26 cellular contexts compared by ENCODE assay signal in the genomic region with DNA sequence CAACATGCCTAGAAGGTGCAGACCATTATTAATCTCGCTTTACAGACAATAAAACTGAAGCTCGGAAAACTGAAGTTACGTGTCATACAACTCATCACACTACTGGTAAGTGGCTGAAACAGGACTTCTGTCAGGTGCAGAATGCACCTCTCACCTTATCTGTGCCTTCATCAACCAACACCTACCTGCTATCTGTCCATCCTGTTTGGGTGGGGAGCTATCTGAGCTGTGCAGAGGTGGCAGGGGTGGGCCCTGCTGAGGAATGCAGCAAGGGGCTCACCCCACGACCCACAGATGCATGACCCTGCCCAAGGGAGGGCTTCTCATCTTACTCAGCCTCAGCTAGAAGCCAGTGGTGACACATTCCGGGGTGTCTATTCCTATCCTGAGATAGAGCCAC.
"Had no signal": no experiment of that assay in that cellular context is flagged by ENCODE, and none has a peak within 500 bp of the region (broad histone marks: within the 10 kb centered on the region; RNA-seq: fewer than 3 reads in every experiment).

No MANE protein-coding gene starts in this region.

- H3K27me3 Mint-ChIP-seq: activated naive CD8-positive, alpha-beta T cell treated with anti-CD3 and anti-CD28 coated beads for 36 hours had no signal

- H3K27me3 ChIP-seq: adrenal gland, body of pancreas, right lobe of liver, stomach, thyroid gland had no signal

- H3K27ac ChIP-seq: adrenal gland, body of pancreas, right lobe of liver, stomach, thyroid gland had no signal

- H3K4me3 ChIP-seq: adrenal gland, body of pancreas, right lobe of liver, stomach, thyroid gland had no signal

- H3K36me3 Mint-ChIP-seq: activated naive CD8-positive, alpha-beta T cell treated with anti-CD3 and anti-CD28 coated beads for 36 hours; immature natural killer cell; natural killer cell; stimulated activated effector memory CD8-positive, alpha-beta T cell treated with anti-CD3 and anti-CD28 coated beads, Interleukin-12 subunit alpha, Interleukin-12 subunit beta, amount 100 ng/mL, for 72 hours; T-cell had no signal

- H3K4me1 Mint-ChIP-seq: activated naive CD8-positive, alpha-beta T cell treated with anti-CD3 and anti-CD28 coated beads for 36 hours; immature natural killer cell; natural killer cell; stimulated activated effector memory CD8-positive, alpha-beta T cell treated with anti-CD3 and anti-CD28 coated beads, Interleukin-12 subunit alpha, Interleukin-12 subunit beta, amount 100 ng/mL, for 72 hours; T-cell had no signal

- H3K36me3 ChIP-seq: adrenal gland, right lobe of liver, stomach, thyroid gland had no signal

- H3K27ac Mint-ChIP-seq: activated naive CD4-positive, alpha-beta T cell treated with anti-CD3 and anti-CD28 coated beads for 36 hours; activated naive CD8-positive, alpha-beta T cell treated with anti-CD3 and anti-CD28 coated beads for 36 hours; immature natural killer cell; natural killer cell; progenitor cell of endocrine pancreas; stimulated activated effector memory CD8-positive, alpha-beta T cell treated with anti-CD3 and anti-CD28 coated beads, Interleukin-12 subunit alpha, Interleukin-12 subunit beta, amount 100 ng/mL, for 72 hours; T-cell; T-helper 2 cell treated with Interferon-gamma antibody and Interleukin-4, amounts not matched to agents 5 μg/mL and 100 μg/mL, for 36 hours had no signal

- DNase-seq: activated CD4-positive, alpha-beta T cell treated with anti-CD3 and anti-CD28 coated beads for 4 hours; activated CD4-positive, alpha-beta T cell treated with anti-CD3 and anti-CD28 coated beads, Interleukin-2, amount 50 U/mL, for 4 hours; activated CD8-positive, alpha-beta memory T cell treated with anti-CD3 and anti-CD28 coated beads for 24 hours; activated effector memory CD4-positive, alpha-beta T cell treated with anti-CD3 and anti-CD28 coated beads, Interleukin-2, amount 50 U/mL, for 16 hours; activated naive CD4-positive, alpha-beta T cell treated with anti-CD3 and anti-CD28 coated beads for 36 hours; activated naive CD8-positive, alpha-beta T cell treated with anti-CD3 and anti-CD28 coated beads for 36 hours; adrenal gland; aorta; body of pancreas; cortex of kidney; effector memory CD8-positive, alpha-beta T cell; head of caudate nucleus; hypothalamus; immature natural killer cell; kidney; left colon; midbrain; natural killer cell; right lobe of liver; stimulated activated CD4-positive, alpha-beta T cell treated with anti-CD3 and anti-CD28 coated beads, Interleukin-4, amount 100 ng/mL, for 24 hours; stomach; T-cell; thyroid gland had no signal

- ATAC-seq: body of pancreas; effector memory CD8-positive, alpha-beta T cell; left colon; natural killer cell; right lobe of liver; stimulated activated effector memory CD8-positive, alpha-beta T cell treated with anti-CD3 and anti-CD28 coated beads, Interleukin-12 subunit alpha, Interleukin-12 subunit beta, amount 100 ng/mL, for 72 hours; T-cell had no signal

- H3K9me3 ChIP-seq: adrenal gland, body of pancreas, right lobe of liver, stomach, thyroid gland had no signal

- H3K4me1 ChIP-seq: right lobe of liver had no signal

- H3K4me3 Mint-ChIP-seq: activated naive CD4-positive, alpha-beta T cell treated with anti-CD3 and anti-CD28 coated beads for 36 hours; activated naive CD8-positive, alpha-beta T cell treated with anti-CD3 and anti-CD28 coated beads for 36 hours; immature natural killer cell; natural killer cell; stimulated activated effector memory CD8-positive, alpha-beta T cell treated with anti-CD3 and anti-CD28 coated beads, Interleukin-12 subunit alpha, Interleukin-12 subunit beta, amount 100 ng/mL, for 72 hours; T-cell; T-helper 2 cell treated with Interferon-gamma antibody and Interleukin-4, amounts not matched to agents 5 μg/mL and 100 μg/mL, for 36 hours had no signal
